In the genomic region with DNA sequence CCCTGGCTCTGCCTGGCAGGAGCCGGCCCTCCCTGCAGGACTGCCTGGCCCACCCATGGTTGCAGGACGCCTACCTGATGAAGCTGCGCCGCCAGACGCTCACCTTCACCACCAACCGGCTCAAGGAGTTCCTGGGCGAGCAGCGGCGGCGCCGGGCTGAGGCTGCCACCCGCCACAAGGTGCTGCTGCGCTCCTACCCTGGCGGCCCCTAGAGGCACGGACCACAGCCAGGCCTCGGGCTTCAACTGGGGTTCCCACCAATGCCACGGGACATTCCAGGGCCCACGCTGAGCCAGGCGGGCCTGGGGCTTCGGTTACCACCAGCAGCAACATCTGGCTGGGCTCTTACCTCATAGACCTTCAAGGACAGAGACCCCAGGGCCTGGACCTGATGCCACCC, we compare ENCODE assay signal across 18 cellular contexts. TPM values are rescaled to one million over a fixed set of nuclear protein-coding genes. Genes with fewer than 3 reads are reported as not detected.
"Had no signal": no experiment of that assay in that cellular context is flagged by ENCODE, and none has a peak within 500 bp of the region (broad histone marks: within the 10 kb centered on the region; RNA-seq: fewer than 3 reads in every experiment).

No MANE protein-coding gene starts in this region.

- H3K36me3 ChIP-seq: brain microvascular endothelial cell, ovary, uterus had no signal

- H3K4me3 ChIP-seq: ovary, uterus had no signal

- H3K27ac Mint-ChIP-seq: activated naive CD8-positive, alpha-beta T cell; nephron progenitor cell; stimulated activated naive CD8-positive, alpha-beta T cell treated with anti-CD3 and anti-CD28 coated beads, Interleukin-15, Interleukin-2, amounts not matched to agents 100 ng/mL and 50 ng/mL, for 24 hours; T-helper 1 cell treated with Interleukin-12 subunit alpha and Interleukin-12 subunit beta and Interleukin-4 antibody, amounts not matched to agents 30 μg/mL and 1 μg/mL, for 36 hours had no signal

- H3K27ac ChIP-seq: brain microvascular endothelial cell, ovary, uterus had no signal

- DNase-seq: activated CD4-positive, alpha-beta T cell treated with anti-CD3 and anti-CD28 coated beads, Interleukin-2, amount 50 U/mL, for 48 hours; activated CD4-positive, CD25-positive, alpha-beta regulatory T cell treated with anti-CD3 and anti-CD28 coated beads, Interleukin-2, amount 50 U/mL, for 72 hours; activated gamma-delta T cell; activated T-cell treated with anti-CD3 and anti-CD28 coated beads, Interleukin-2, amount 50 U/mL, for 4 hours; brain microvascular endothelial cell; glutamatergic neuron; nephron progenitor cell; ovary; stimulated activated CD4-positive, alpha-beta T cell treated with anti-CD3 and anti-CD28 coated beads, Interleukin-15, amount 100 ng/mL, for 24 hours; stimulated activated CD4-positive, alpha-beta T cell treated with anti-CD3 and anti-CD28 coated beads, Interleukin-4, amount 100 ng/mL, for 24 hours; uterus had no signal

- H3K4me3 Mint-ChIP-seq: activated naive CD8-positive, alpha-beta T cell; activated T-cell treated with anti-CD3 and anti-CD28 coated beads, Interleukin-2, amount 50 U/mL, for 4 hours; nephron progenitor cell; stimulated activated naive CD8-positive, alpha-beta T cell treated with anti-CD3 and anti-CD28 coated beads, Interleukin-15, Interleukin-2, amounts not matched to agents 100 ng/mL and 50 ng/mL, for 24 hours; T-helper 1 cell treated with Interleukin-12 subunit alpha and Interleukin-12 subunit beta and Interleukin-4 antibody, amounts not matched to agents 30 μg/mL and 1 μg/mL, for 36 hours had no signal

- H3K9me3 Mint-ChIP-seq: activated T-cell treated with anti-CD3 and anti-CD28 coated beads, Interleukin-2, amount 50 U/mL, for 4 hours; nephron progenitor cell; stimulated activated naive CD8-positive, alpha-beta T cell treated with anti-CD3 and anti-CD28 coated beads, Interleukin-15, Interleukin-2, amounts not matched to agents 100 ng/mL and 50 ng/mL, for 24 hours; T-helper 1 cell treated with Interleukin-12 subunit alpha and Interleukin-12 subunit beta and Interleukin-4 antibody, amounts not matched to agents 30 μg/mL and 1 μg/mL, for 36 hours had no signal

- H3K27me3 ChIP-seq: ovary, uterus had no signal

- H3K9me3 ChIP-seq: ovary, uterus had no signal

- H3K36me3 Mint-ChIP-seq: activated naive CD8-positive, alpha-beta T cell had no signal

RNA-seq across cellular contexts. Expression of a gene that starts 21.7 kb away (rescaled TPM):
- total RNA-seq: dermis microvascular lymphatic vessel endothelial cell, esophagus mucosa, fibroblast of villous mesenchyme, skeletal muscle tissue had no signal

RNA-seq across cellular contexts. Expression of a gene that starts 51.3 kb away (rescaled TPM):
- total RNA-seq: dermis microvascular lymphatic vessel endothelial cell had no signal
